9 cellular contexts compared by ENCODE assay signal in the genomic region with DNA sequence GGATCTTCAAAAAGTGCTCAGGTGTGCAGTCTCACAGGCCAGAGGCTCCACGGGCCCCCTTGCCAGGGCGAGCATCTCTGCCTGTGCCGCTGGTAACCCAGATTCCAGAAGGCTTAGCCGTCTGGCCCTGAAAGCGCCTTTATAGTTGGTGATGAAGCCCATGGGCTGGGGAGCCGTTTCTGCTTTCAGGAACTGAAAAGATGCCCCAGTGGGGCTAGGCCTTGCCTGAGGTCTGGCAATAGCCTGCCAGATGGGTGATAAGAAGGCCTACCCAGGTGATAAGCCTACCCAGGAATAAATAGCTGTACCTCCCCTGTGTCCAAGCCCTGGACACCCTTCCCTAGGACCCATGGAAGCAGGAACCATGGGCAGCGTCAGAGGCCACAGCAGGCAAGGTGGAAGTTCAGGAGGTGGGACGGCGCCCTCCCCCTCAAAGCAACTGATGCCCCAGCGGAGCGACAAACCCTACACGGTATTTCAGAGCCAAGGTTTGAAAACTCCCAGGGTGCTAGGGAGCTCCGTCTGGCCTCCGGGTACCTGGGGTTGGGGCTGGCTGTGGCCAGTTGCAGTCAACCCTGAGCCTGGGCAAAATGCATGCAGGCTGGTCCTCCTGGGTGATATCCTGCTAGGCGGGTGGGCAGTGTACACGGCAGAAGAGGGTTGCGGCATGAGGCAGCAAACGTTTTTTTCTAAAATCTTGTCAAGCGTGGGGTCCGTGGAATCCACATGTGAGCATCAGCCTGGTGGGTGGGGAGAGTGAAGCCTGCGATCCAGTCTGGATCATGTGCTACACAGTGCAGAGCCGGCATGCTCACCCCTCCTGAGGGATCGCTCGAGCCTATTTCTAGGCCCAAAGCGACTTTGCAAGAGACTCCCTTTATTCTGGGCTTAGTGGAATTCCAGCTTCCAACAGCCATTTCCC. TPM values are rescaled to one million over a fixed set of nuclear protein-coding genes. Genes with fewer than 3 reads are reported as not detected.
DNase-seq lines count a peak whose midpoint lies in the region; ATAC-seq and TF ChIP-seq lines count a peak whose summit lies in the region.
"Had no signal": no experiment of that assay in that cellular context is flagged by ENCODE, and none has a peak within 500 bp of the region (broad histone marks: within the 10 kb centered on the region; RNA-seq: fewer than 3 reads in every experiment).

No MANE protein-coding gene starts in this region.

- 66 to 68% methylated on average over 25 of the region's 25 CpGs for whole genome bisulfite sequencing in esophagus, 2 donors

- ATAC-seq in RWPE2 (ENCODE audit: low read depth) (peak; percentile 7), GM18502 (IDR thresholded peaks at IDR 0.05; ENCODE audit: poor library complexity, unreplicated experiment) (no peak)

- in situ Hi-C loops in GM13976 (cut with MboI; ENCODE audit: low sequenced_read_pairs, unreplicated experiment): no loop called here

- 0 out of 2 replicates have a peak overlapping the region, but pooled peaks have one; percentile 12 for H3K4me3 ChIP-seq in AG10803 (ENCODE audit: low read length)
- H3K4me3 ChIP-seq in RWPE2 (ENCODE audit: severe bottlenecking): no peak overlapping the region
- no peak overlapping the region for H3K4me3 ChIP-seq in esophagus (ENCODE audit: low read depth in 1 of 2, low read length in 2 of 2)
- peak overlapping the region; percentile 28 to 29 for H3K4me3 ChIP-seq in neutrophil (ENCODE audit: low read depth in 1 of 2, low read length in 1 of 2)

- TF ChIP-seq CTCF in AG10803 (conservative IDR thresholded peaks at IDR 0.05; ENCODE audit: low read length) (no peak), RWPE2 (IDR thresholded peaks at IDR 0.05; ENCODE audit: poor library complexity, severe bottlenecking) (no peak), neutrophil (IDR thresholded peaks at IDR 0.05) (no peak), GM13976 (IDR thresholded peaks at IDR 0.05; ENCODE audit: borderline replicate concordance, control extremely low read depth, extremely low read depth, insufficient read depth, missing control alignments) (no peak)

- H3K9me3 ChIP-seq in RWPE2 (ENCODE audit: severe bottlenecking) (no peaks in the 10 kb centered on the region), esophagus (ENCODE audit: control insufficient read depth in 2 of 2, insufficient read depth in 1 of 2, low read depth in 1 of 2, low read length in 1 of 2) (no peaks in the 10 kb centered on the region), neutrophil (no peaks in the 10 kb centered on the region)

- H3K36me3 ChIP-seq in RWPE2 (ENCODE audit: low read depth) (peaks cover 81% of the 10 kb centered on the region), esophagus (ENCODE audit: control insufficient read depth in 2 of 2, insufficient read depth in 2 of 2, low read length in 1 of 2) (peaks cover 0 to 29% of the 10 kb centered on the region in 2 donors), neutrophil (peaks cover 6% of the 10 kb centered on the region)

- H3K27me3 ChIP-seq in RWPE2 (ENCODE audit: insufficient read depth, poor library complexity, severe bottlenecking): no peaks in the 10 kb centered on the region
- H3K27me3 ChIP-seq in esophagus (ENCODE audit: control insufficient read depth in 1 of 2, insufficient read depth in 2 of 2, low read length in 2 of 2): no peaks in the 10 kb centered on the region
- no peaks in the 10 kb centered on the region for H3K27me3 ChIP-seq in neutrophil

- H3K27ac ChIP-seq in RWPE2 (ENCODE audit: poor library complexity, severe bottlenecking): peak overlapping the region; percentile 99
- peak overlapping the region; percentile 84 for H3K27ac ChIP-seq in esophagus (ENCODE audit: low read depth in 2 of 2, low read length in 1 of 2)
- H3K27ac ChIP-seq in neutrophil: peak overlapping the region; percentile 88

- DNase-seq in AG10803 (ENCODE audit: low read depth) (no peak), RWPE2 (ENCODE audit: low spot score) (no peak), NCI-H226 (no peak), NCI-H1694 (lab: John Stamatoyannopoulos, UW) (no peak), GM13976 (ENCODE audit: low spot score) (no peak)
- DNase-seq: DND-41 had no signal

- peaks cover 83% of the 10 kb centered on the region for H3K4me1 ChIP-seq in RWPE2 (ENCODE audit: insufficient read depth, poor library complexity, severe bottlenecking)
- peaks cover 6 to 30% of the 10 kb centered on the region in 2 donors for H3K4me1 ChIP-seq in esophagus (ENCODE audit: control insufficient read depth in 2 of 2, insufficient read depth in 2 of 2, low read length in 1 of 2)
- peaks cover 61 to 68% of the 10 kb centered on the region in 2 experiments for H3K4me1 ChIP-seq in neutrophil (ENCODE audit: control insufficient read depth in 1 of 2, insufficient read depth in 1 of 2, low read depth in 1 of 2, low read length in 1 of 2)

RNA-seq across cellular contexts. Expression of a gene that starts 45.3 kb away (rescaled TPM):
- polyA plus RNA-seq in esophagus: 100 to 1,000 TPM; 261 to 376 TPM

RNA-seq across cellular contexts. Expression of a gene that starts 51.6 kb away (rescaled TPM):
- polyA plus RNA-seq in esophagus: 10 to 100 TPM in 1 of 2 donors, 1 to 10 TPM in 1; 4.1 to 12.3 TPM

Comparison
In these comparisons a context has a peak if more than half of its experiments do, and no peak if none do; other contexts are left out.
1. H3K4me3 ChIP-seq: peak in AG10803 (single experiment) and neutrophil (2 of 2); none in RWPE2 (single experiment) and esophagus (0 of 2).
2. Peak in every context shown above with its lines, with median percentiles within 50 percentile points of each other: H3K27ac ChIP-seq.